ENCODE assay signal across 12 cellular contexts in genomic region chr6:37807656-37808055, GRCh38. TPM values are rescaled to one million over a fixed set of nuclear protein-coding genes. Genes with fewer than 3 reads are reported as not detected.
DNase-seq lines count a peak whose midpoint lies in the region; ATAC-seq and TF ChIP-seq lines count a peak whose summit lies in the region.
"Had no signal": no experiment of that assay in that cellular context is flagged by ENCODE, and none has a peak within 500 bp of the region (broad histone marks: within the 10 kb centered on the region; RNA-seq: fewer than 3 reads in every experiment).

No MANE protein-coding gene starts in this region.

- peak in 2 of 3 experiments; percentile 20 to 37 for TF ChIP-seq CTCF in nephron (IDR thresholded peaks at IDR 0.05; ENCODE audit: unreplicated experiment in 3 of 3)
- peak in 2 of 4 experiments; percentile 3 to 29 for TF ChIP-seq CTCF in prostate gland (IDR thresholded peaks at IDR 0.05)

- H3K27me3 ChIP-seq in prostate gland (replicated peaks; ENCODE audit: insufficient read depth), result no peaks in the 10 kb centered on the region
- H3K27me3 ChIP-seq: ascending aorta had no signal

- no peak overlapping the region for H3K27ac ChIP-seq in prostate gland
- H3K27ac ChIP-seq: ascending aorta had no signal

- 40% methylated on average over 6 of the region's 6 CpGs for WGBS in prostate gland

- intact Hi-C loops in prostate gland (cut with DNase I), result no loop called here

- ATAC-seq in GM18868 (IDR thresholded peaks at IDR 0.05; ENCODE audit: unreplicated experiment) (no peak), GM18873 (IDR thresholded peaks at IDR 0.05; ENCODE audit: low FRiP score, unreplicated experiment) (no peak), GM21515 (IDR thresholded peaks at IDR 0.05; ENCODE audit: unreplicated experiment) (no peak)
- ATAC-seq: activated CD8-positive, alpha-beta T cell treated with anti-CD3 and anti-CD28 coated beads, Interleukin-2, amount 10 ng/mL, durations not matched to agents 7 days and 5 days had no signal

- no peak for TF ChIP-seq POLR2A in prostate gland (IDR thresholded peaks at IDR 0.05)

- H3K4me3 Mint-ChIP-seq in nephron, result no peak overlapping the region
- H3K4me3 Mint-ChIP-seq: activated CD8-positive, alpha-beta T cell treated with anti-CD3 and anti-CD28 coated beads, Interleukin-2, amount 10 ng/mL, durations not matched to agents 7 days and 5 days had no signal

- peak; percentile 47 for DNase-seq in Caki2 (ENCODE audit: low read depth)
- peak; percentile 13 for DNase-seq in NCI-H2107 treated with DMSO at 0.1 percent for 48 hours (lab: John Stamatoyannopoulos, UW; ENCODE audit: unreplicated experiment)
- peak; percentile 95 for DNase-seq in cerebellar cortex (ENCODE audit: low spot score)
- no peak for DNase-seq in prostate gland (ENCODE audit: low spot score)
- DNase-seq: activated CD8-positive, alpha-beta T cell treated with anti-CD3 and anti-CD28 coated beads, Interleukin-2, amount 10 ng/mL, durations not matched to agents 7 days and 5 days; DMS153; KBM-7 had no signal

- peak overlapping the region; percentile 46 to 84 (median 82) for H3K27ac Mint-ChIP-seq in nephron
- H3K27ac Mint-ChIP-seq: activated CD8-positive, alpha-beta T cell treated with anti-CD3 and anti-CD28 coated beads, Interleukin-2, amount 10 ng/mL, durations not matched to agents 7 days and 5 days had no signal

- H3K4me1 ChIP-seq in prostate gland (replicated peaks), result no peaks in the 10 kb centered on the region
- H3K4me1 ChIP-seq: ascending aorta had no signal

- in situ Hi-C loops in Caki2 (cut with HindIII; ENCODE audit: low pct_unique_long_range_greater_than_20kb, low sequenced_read_pairs), result no loop called here

- H3K9me3 ChIP-seq in prostate gland, result no peaks in the 10 kb centered on the region
- H3K9me3 ChIP-seq: ascending aorta had no signal

- H3K9me3 Mint-ChIP-seq in nephron, result peaks cover 3% of the 10 kb centered on the region

- H3K4me3 ChIP-seq in prostate gland, result no peak overlapping the region
- H3K4me3 ChIP-seq: ascending aorta had no signal

- no peaks in the 10 kb centered on the region for H3K36me3 ChIP-seq in prostate gland
- H3K36me3 ChIP-seq: ascending aorta had no signal

- no peaks in the 10 kb centered on the region for H3K36me3 Mint-ChIP-seq in nephron (ENCODE audit: low read depth)

- peaks cover 15% of the 10 kb centered on the region for H3K27me3 Mint-ChIP-seq in nephron (ENCODE audit: low read depth)

- H3K4me1 Mint-ChIP-seq in nephron, result peaks cover 24% of the 10 kb centered on the region

RNA-seq across cellular contexts. Expression of gene ZFAND3, which starts 11.9 kb away (rescaled TPM):
- 16.0 and 29.4 TPM in 2 replicates for total RNA-seq in Caki2 (2014; rRNA removed; shearing (Covaris generic); ENCODE audit: low replicate concordance)
- 10 to 100 TPM; 43.5 to 89.1 TPM for total RNA-seq in prostate gland
